Comparison of ENCODE assay signal across 16 cellular contexts in the genomic region with DNA sequence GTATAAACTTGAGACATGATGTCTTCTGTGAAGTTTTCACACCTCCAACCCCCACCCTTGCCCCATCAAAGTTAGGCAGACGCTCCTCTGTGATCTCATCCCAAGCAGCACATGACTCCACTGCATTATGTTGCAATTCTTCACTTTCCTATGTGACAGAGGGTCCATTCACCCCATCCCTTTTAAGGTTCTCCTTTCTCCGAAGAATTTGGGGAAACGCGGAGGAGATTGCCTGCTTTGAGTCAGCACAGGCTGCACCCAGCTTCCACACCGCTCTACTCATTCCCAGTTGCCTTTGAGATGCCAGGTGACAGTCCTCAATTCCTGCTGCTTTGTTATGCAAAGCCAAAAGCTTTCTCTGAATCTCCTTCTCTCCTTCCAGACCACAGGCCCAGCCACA.
DNase-seq lines count a peak whose midpoint lies in the region; ATAC-seq and TF ChIP-seq lines count a peak whose summit lies in the region.
"Had no signal": no experiment of that assay in that cellular context is flagged by ENCODE, and none has a peak within 500 bp of the region (broad histone marks: within the 10 kb centered on the region; RNA-seq: fewer than 3 reads in every experiment).

No MANE protein-coding gene starts in this region.

- peak overlapping the region; percentile 44 for H3K27ac Mint-ChIP-seq in MCF 10A (ENCODE audit: low read depth, unreplicated experiment)
- H3K27ac Mint-ChIP-seq in WTC11: peak overlapping the region; percentile 83
- H3K27ac Mint-ChIP-seq: B cell, nephron progenitor cell had no signal

- CTCF ChIA-PET in MCF 10A (lab: Yijun Ruan, JAX): interaction anchor here (0.8 kb wide), 1 partner anchor 17 kb away, joined by 4 read pairs; no protein-coding TSS in a partner anchor
- CTCF ChIA-PET in WTC11 (lab: Charles Lee): interaction anchor here (0.6 to 1.3 kb wide), 4 partner anchors 10 to 94 kb away, joined by 3 to 6 read pairs (median 4); no protein-coding TSS in a partner anchor

- peak in 1 of 4 donors; percentile 49 for TF ChIP-seq EP300 in upper lobe of left lung (IDR thresholded peaks at IDR 0.05)

- no peaks in the 10 kb centered on the region for H3K4me1 ChIP-seq in breast epithelium
- H3K4me1 ChIP-seq in upper lobe of left lung: peaks cover 0 to 12% (median 7%) of the 10 kb centered on the region in 4 donors
- H3K4me1 ChIP-seq: body of pancreas had no signal

- POLR2A ChIA-PET in MCF 10A (lab: Yijun Ruan, JAX): interaction anchor here (1.0 to 1.2 kb wide), 3 partner anchors 8 to 55 kb away, joined by 3 read pairs; no protein-coding TSS in a partner anchor
- POLR2A ChIA-PET in WTC11 (lab: Charles Lee): interaction anchor here (1.1 kb wide), 1 partner anchor 63 kb away, joined by 3 read pairs; no protein-coding TSS in a partner anchor

- H3K4me3 Mint-ChIP-seq in MCF 10A (ENCODE audit: unreplicated experiment) (no peak overlapping the region), WTC11 (peak overlapping the region; percentile 42)
- H3K4me3 Mint-ChIP-seq: B cell, nephron progenitor cell had no signal

- H3K36me3 Mint-ChIP-seq in MCF 10A (ENCODE audit: insufficient read depth, unreplicated experiment) (no peaks in the 10 kb centered on the region), WTC11 (peaks cover 4% of the 10 kb centered on the region; the same call in 1 of the 2 replicates)

- ATAC-seq in WTC11 (peak; percentile 97), upper lobe of left lung (ENCODE audit: low FRiP score in 2 of 2) (peak; percentile 40 to 85), HG03280 (IDR thresholded peaks at IDR 0.05; ENCODE audit: unreplicated experiment) (no peak), HG02840 (IDR thresholded peaks at IDR 0.05; ENCODE audit: low FRiP score, unreplicated experiment) (no peak)

- 64 to 82% methylated on average over 5 of the region's 5 CpGs for WGBS in upper lobe of left lung, 2 donors

- no peaks in the 10 kb centered on the region for H3K27me3 ChIP-seq in breast epithelium
- no peaks in the 10 kb centered on the region for H3K27me3 ChIP-seq in upper lobe of left lung
- H3K27me3 ChIP-seq: body of pancreas, esophagus muscularis mucosa had no signal

- H3K4me3 ChIP-seq in breast epithelium (no peak overlapping the region), upper lobe of left lung (no peak overlapping the region)
- H3K4me3 ChIP-seq: body of pancreas, esophagus muscularis mucosa had no signal

- no peaks in the 10 kb centered on the region for H3K36me3 ChIP-seq in breast epithelium
- H3K36me3 ChIP-seq in upper lobe of left lung: no peaks in the 10 kb centered on the region
- H3K36me3 ChIP-seq: esophagus muscularis mucosa had no signal

- H3K9me3 ChIP-seq in breast epithelium: no peaks in the 10 kb centered on the region
- no peaks in the 10 kb centered on the region for H3K9me3 ChIP-seq in upper lobe of left lung
- H3K9me3 ChIP-seq: body of pancreas, esophagus muscularis mucosa had no signal

- DNase-seq in MCF 10A (ENCODE audit: unreplicated experiment): peak; percentile 47
- DNase-seq in breast epithelium (ENCODE audit: low spot score in 2 of 2): no peak
- DNase-seq in WTC11 (ENCODE audit: low spot score): peak; percentile 44
- peak; percentile 60 for DNase-seq in iPS-NIHi7 (ENCODE audit: extremely low spot score)
- peak in 1 of 2 donors; percentile 44 for DNase-seq in upper lobe of left lung
- no peak for DNase-seq in effector CD4-positive, alpha-beta T cell
- DNase-seq: GDM1, NCI-H524, nephron progenitor cell, SHP77 had no signal

- H3K4me1 Mint-ChIP-seq in MCF 10A (ENCODE audit: insufficient read depth, unreplicated experiment) (peaks cover 15% of the 10 kb centered on the region), WTC11 (peaks cover 36% of the 10 kb centered on the region)
- H3K4me1 Mint-ChIP-seq: B cell had no signal

- H3K27me3 Mint-ChIP-seq in MCF 10A (ENCODE audit: insufficient read depth, unreplicated experiment) (no peaks in the 10 kb centered on the region), WTC11 (ENCODE audit: low read depth) (no peaks in the 10 kb centered on the region)

- H3K9me3 Mint-ChIP-seq in MCF 10A (ENCODE audit: unreplicated experiment) (no peaks in the 10 kb centered on the region), WTC11 (0 out of 2 replicates have a peak, but pooled peaks cover 3% of the 10 kb centered on the region)
- H3K9me3 Mint-ChIP-seq: nephron progenitor cell had no signal

- no TSS peak for BruUV-seq in MCF 10A (replicated peaks; lab: Mats Ljungman, UMichigan)

- no peak for TF ChIP-seq POLR2A in breast epithelium (IDR thresholded peaks at IDR 0.05)
- no peak for TF ChIP-seq POLR2A in upper lobe of left lung (IDR thresholded peaks at IDR 0.05)

- peak overlapping the region in 1 of 2 donors; percentile 4 for H3K27ac ChIP-seq in breast epithelium
- no peak overlapping the region for H3K27ac ChIP-seq in upper lobe of left lung
- H3K27ac ChIP-seq: body of pancreas, esophagus muscularis mucosa, VCaP had no signal

- intact Hi-C loops in MCF 10A (cut with micrococcal nuclease): no loop called here
- intact Hi-C loops in breast epithelium (cut with DNase I; ENCODE audit: low total_unique reads): no loop called here

- TF ChIP-seq CTCF in MCF 10A (IDR thresholded peaks at IDR 0.05; ENCODE audit: unreplicated experiment) (no peak), breast epithelium (IDR thresholded peaks at IDR 0.05) (no peak), WTC11 (IDR thresholded peaks at IDR 0.05) (no peak), upper lobe of left lung (IDR thresholded peaks at IDR 0.05) (no peak)

TF ChIP-seq in WTC11, 78 proteins besides CTCF, POLR2A, EP300 and RAD21 (continues in another document):
- TF ChIP-seq TEAD1 (CRISPR knock-in tag; IDR thresholded peaks at IDR 0.05): peak; percentile 53; the same call in 1 of the 2 replicates
- TF ChIP-seq NR2C2 (CRISPR knock-in tag; IDR thresholded peaks at IDR 0.05): no peak
- no peak for TF ChIP-seq MYBL2 (CRISPR knock-in tag; IDR thresholded peaks at IDR 0.05)
- TF ChIP-seq, protein P1, sequence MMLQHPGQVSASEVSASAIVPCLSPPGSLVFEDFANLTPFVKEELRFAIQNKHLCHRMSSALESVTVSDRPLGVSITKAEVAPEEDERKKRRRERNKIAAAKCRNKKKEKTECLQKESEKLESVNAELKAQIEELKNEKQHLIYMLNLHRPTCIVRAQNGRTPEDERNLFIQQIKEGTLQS (CRISPR knock-in tag; conservative IDR thresholded peaks at IDR 0.05): no peak
- TF ChIP-seq, protein P2, sequence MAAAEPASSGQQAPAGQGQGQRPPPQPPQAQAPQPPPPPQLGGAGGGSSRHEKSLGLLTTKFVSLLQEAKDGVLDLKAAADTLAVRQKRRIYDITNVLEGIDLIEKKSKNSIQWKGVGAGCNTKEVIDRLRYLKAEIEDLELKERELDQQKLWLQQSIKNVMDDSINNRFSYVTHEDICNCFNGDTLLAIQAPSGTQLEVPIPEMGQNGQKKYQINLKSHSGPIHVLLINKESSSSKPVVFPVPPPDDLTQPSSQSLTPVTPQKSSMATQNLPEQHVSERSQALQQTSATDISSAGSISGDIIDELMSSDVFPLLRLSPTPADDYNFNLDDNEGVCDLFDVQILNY (CRISPR knock-in tag; IDR thresholded peaks at IDR 0.05): no peak
- TF ChIP-seq, protein P3, sequence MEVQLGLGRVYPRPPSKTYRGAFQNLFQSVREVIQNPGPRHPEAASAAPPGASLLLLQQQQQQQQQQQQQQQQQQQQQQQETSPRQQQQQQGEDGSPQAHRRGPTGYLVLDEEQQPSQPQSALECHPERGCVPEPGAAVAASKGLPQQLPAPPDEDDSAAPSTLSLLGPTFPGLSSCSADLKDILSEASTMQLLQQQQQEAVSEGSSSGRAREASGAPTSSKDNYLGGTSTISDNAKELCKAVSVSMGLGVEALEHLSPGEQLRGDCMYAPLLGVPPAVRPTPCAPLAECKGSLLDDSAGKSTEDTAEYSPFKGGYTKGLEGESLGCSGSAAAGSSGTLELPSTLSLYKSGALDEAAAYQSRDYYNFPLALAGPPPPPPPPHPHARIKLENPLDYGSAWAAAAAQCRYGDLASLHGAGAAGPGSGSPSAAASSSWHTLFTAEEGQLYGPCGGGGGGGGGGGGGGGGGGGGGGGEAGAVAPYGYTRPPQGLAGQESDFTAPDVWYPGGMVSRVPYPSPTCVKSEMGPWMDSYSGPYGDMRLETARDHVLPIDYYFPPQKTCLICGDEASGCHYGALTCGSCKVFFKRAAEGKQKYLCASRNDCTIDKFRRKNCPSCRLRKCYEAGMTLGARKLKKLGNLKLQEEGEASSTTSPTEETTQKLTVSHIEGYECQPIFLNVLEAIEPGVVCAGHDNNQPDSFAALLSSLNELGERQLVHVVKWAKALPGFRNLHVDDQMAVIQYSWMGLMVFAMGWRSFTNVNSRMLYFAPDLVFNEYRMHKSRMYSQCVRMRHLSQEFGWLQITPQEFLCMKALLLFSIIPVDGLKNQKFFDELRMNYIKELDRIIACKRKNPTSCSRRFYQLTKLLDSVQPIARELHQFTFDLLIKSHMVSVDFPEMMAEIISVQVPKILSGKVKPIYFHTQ (CRISPR knock-in tag; IDR thresholded peaks at IDR 0.05): no peak
- no peak for TF ChIP-seq SP1 (CRISPR knock-in tag; conservative IDR thresholded peaks at IDR 0.05)
- TF ChIP-seq, protein P4, sequence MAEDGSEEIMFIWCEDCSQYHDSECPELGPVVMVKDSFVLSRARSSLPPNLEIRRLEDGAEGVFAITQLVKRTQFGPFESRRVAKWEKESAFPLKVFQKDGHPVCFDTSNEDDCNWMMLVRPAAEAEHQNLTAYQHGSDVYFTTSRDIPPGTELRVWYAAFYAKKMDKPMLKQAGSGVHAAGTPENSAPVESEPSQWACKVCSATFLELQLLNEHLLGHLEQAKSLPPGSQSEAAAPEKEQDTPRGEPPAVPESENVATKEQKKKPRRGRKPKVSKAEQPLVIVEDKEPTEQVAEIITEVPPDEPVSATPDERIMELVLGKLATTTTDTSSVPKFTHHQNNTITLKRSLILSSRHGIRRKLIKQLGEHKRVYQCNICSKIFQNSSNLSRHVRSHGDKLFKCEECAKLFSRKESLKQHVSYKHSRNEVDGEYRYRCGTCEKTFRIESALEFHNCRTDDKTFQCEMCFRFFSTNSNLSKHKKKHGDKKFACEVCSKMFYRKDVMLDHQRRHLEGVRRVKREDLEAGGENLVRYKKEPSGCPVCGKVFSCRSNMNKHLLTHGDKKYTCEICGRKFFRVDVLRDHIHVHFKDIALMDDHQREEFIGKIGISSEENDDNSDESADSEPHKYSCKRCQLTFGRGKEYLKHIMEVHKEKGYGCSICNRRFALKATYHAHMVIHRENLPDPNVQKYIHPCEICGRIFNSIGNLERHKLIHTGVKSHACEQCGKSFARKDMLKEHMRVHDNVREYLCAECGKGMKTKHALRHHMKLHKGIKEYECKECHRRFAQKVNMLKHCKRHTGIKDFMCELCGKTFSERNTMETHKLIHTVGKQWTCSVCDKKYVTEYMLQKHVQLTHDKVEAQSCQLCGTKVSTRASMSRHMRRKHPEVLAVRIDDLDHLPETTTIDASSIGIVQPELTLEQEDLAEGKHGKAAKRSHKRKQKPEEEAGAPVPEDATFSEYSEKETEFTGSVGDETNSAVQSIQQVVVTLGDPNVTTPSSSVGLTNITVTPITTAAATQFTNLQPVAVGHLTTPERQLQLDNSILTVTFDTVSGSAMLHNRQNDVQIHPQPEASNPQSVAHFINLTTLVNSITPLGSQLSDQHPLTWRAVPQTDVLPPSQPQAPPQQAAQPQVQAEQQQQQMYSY (CRISPR knock-in tag; IDR thresholded peaks at IDR 0.05): no peak

Comparison
In these comparisons a context has a peak if more than half of its experiments do, and no peak if none do; other contexts are left out.
1. DNase-seq: peak in MCF 10A (single experiment), WTC11 (single experiment) and iPS-NIHi7 (single experiment); none in breast epithelium (0 of 2) and effector CD4-positive, alpha-beta T cell (single experiment).
2. ATAC-seq: peak in WTC11 (single experiment) and upper lobe of left lung (2 of 2); none in HG03280 (single experiment) and HG02840 (single experiment).